ENCODE assay signal across 10 cellular contexts in the genomic region with DNA sequence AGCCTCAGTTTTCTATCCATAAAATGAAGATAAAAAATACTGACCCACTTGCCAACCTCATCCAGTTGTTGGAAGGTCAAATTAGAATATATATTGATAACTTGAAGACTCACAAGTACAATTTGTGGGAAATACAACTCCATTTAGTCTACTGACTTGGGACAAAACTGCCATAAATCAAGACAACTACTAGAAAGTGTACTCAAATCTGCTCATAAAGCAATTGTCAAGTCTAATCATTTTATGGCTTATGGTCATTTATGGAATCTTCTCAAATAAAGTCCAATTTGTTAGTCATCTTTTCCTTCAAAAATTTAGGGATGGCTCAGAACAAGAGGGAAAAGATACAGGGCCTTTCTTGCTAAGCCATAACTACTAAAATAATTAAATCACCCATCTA. TPM values are rescaled to one million over a fixed set of nuclear protein-coding genes. Genes with fewer than 3 reads are reported as not detected.
DNase-seq lines count a peak whose midpoint lies in the region; ATAC-seq and TF ChIP-seq lines count a peak whose summit lies in the region.
"Had no signal": no experiment of that assay in that cellular context is flagged by ENCODE, and none has a peak within 500 bp of the region (broad histone marks: within the 10 kb centered on the region; RNA-seq: fewer than 3 reads in every experiment).

No MANE protein-coding gene starts in this region.

- no peaks in the 10 kb centered on the region for H3K9me3 Mint-ChIP-seq in activated CD8-positive, alpha-beta memory T cell treated with anti-CD3 and anti-CD28 coated beads, Interleukin-2, amount 10 ng/mL, durations not matched to agents 7 days and 5 days (ENCODE audit: low read depth)
- no peaks in the 10 kb centered on the region for H3K9me3 Mint-ChIP-seq in activated naive CD8-positive, alpha-beta T cell (ENCODE audit: low read depth)

- H3K27me3 ChIP-seq in right lobe of liver (no peaks in the 10 kb centered on the region), suprapubic skin (no peaks in the 10 kb centered on the region)

- H3K27ac Mint-ChIP-seq in activated CD8-positive, alpha-beta memory T cell treated with anti-CD3 and anti-CD28 coated beads, Interleukin-2, amount 10 ng/mL, durations not matched to agents 7 days and 5 days = peak overlapping the region; percentile 87
- peak overlapping the region; percentile 96 for H3K27ac Mint-ChIP-seq in activated naive CD8-positive, alpha-beta T cell

- H3K4me1 ChIP-seq in right lobe of liver = peaks cover 0 to 52% (median 8%) of the 10 kb centered on the region in 4 donors
- peaks cover 74% of the 10 kb centered on the region for H3K4me1 ChIP-seq in suprapubic skin

- H3K27me3 Mint-ChIP-seq in activated CD8-positive, alpha-beta memory T cell treated with anti-CD3 and anti-CD28 coated beads, Interleukin-2, amount 10 ng/mL, durations not matched to agents 7 days and 5 days = no peaks in the 10 kb centered on the region
- no peaks in the 10 kb centered on the region for H3K27me3 Mint-ChIP-seq in activated naive CD8-positive, alpha-beta T cell

- no peak for DNase-seq in activated CD8-positive, alpha-beta memory T cell treated with anti-CD3 and anti-CD28 coated beads, Interleukin-2, amount 10 ng/mL, durations not matched to agents 7 days and 5 days
- no peak for DNase-seq in activated CD8-positive, alpha-beta memory T cell treated with anti-CD3 and anti-CD28 coated beads, Interleukin-2, amount 50 U/mL, for 4 hours
- DNase-seq in right lobe of liver = no peak
- no peak for DNase-seq in suprapubic skin (ENCODE audit: low spot score in 2 of 2)
- no peak for DNase-seq in occipital lobe (lab: John Stamatoyannopoulos, UW)
- DNase-seq in stimulated activated CD4-positive, alpha-beta T cell treated with anti-CD3 and anti-CD28 coated beads, Interleukin-4, amount 100 ng/mL, for 24 hours = no peak
- DNase-seq: C1 segment of cervical spinal cord; central memory CD4-positive, alpha-beta T cell had no signal

- H3K4me3 Mint-ChIP-seq in activated CD8-positive, alpha-beta memory T cell treated with anti-CD3 and anti-CD28 coated beads, Interleukin-2, amount 10 ng/mL, durations not matched to agents 7 days and 5 days = peak overlapping the region; percentile 94
- H3K4me3 Mint-ChIP-seq in activated naive CD8-positive, alpha-beta T cell = peak overlapping the region; percentile 93

- no peak for TF ChIP-seq CTCF in right lobe of liver (IDR thresholded peaks at IDR 0.05)
- no peak for TF ChIP-seq CTCF in suprapubic skin (IDR thresholded peaks at IDR 0.05)

- intact Hi-C loops in right lobe of liver (cut with DNase I) = no loop called here

- peaks cover 56% of the 10 kb centered on the region for H3K36me3 Mint-ChIP-seq in activated CD8-positive, alpha-beta memory T cell treated with anti-CD3 and anti-CD28 coated beads, Interleukin-2, amount 10 ng/mL, durations not matched to agents 7 days and 5 days
- peaks cover 26% of the 10 kb centered on the region for H3K36me3 Mint-ChIP-seq in activated naive CD8-positive, alpha-beta T cell

- H3K9me3 ChIP-seq in right lobe of liver = no peaks in the 10 kb centered on the region
- no peaks in the 10 kb centered on the region for H3K9me3 ChIP-seq in suprapubic skin

- peaks cover 0 to 17% (median 3%) of the 10 kb centered on the region in 4 donors for H3K36me3 ChIP-seq in right lobe of liver
- peaks cover 16% of the 10 kb centered on the region for H3K36me3 ChIP-seq in suprapubic skin

- CTCF ChIA-PET in activated CD8-positive, alpha-beta memory T cell treated with anti-CD3 and anti-CD28 coated beads, Interleukin-2, amount 10 ng/mL, durations not matched to agents 7 days and 5 days (lab: Charles Lee) = interaction anchor here (1.5 kb wide), 1 partner anchor 108 kb away, joined by 5 read pairs; no protein-coding TSS in a partner anchor

- H3K4me1 Mint-ChIP-seq in activated CD8-positive, alpha-beta memory T cell treated with anti-CD3 and anti-CD28 coated beads, Interleukin-2, amount 10 ng/mL, durations not matched to agents 7 days and 5 days = peaks cover 72% of the 10 kb centered on the region
- H3K4me1 Mint-ChIP-seq in activated naive CD8-positive, alpha-beta T cell (ENCODE audit: low read depth) = peaks cover 67% of the 10 kb centered on the region

- no peak for TF ChIP-seq EP300 in suprapubic skin (IDR thresholded peaks at IDR 0.05)

- H3K4me3 ChIP-seq in right lobe of liver = peak overlapping the region in 1 of 3 donors; percentile 0
- peak overlapping the region; percentile 83 for H3K4me3 ChIP-seq in suprapubic skin

- H3K27ac ChIP-seq in right lobe of liver (peak overlapping the region in 2 of 3 donors; percentile 16 to 35), suprapubic skin (peak overlapping the region; percentile 2)

- TF ChIP-seq POLR2A in right lobe of liver (IDR thresholded peaks at IDR 0.05) = no peak
- TF ChIP-seq POLR2A in suprapubic skin (IDR thresholded peaks at IDR 0.05) = no peak

- no peak for ATAC-seq in activated CD8-positive, alpha-beta memory T cell treated with anti-CD3 and anti-CD28 coated beads, Interleukin-2, amount 10 ng/mL, durations not matched to agents 7 days and 5 days
- ATAC-seq in right lobe of liver (no peak), GM21515 (IDR thresholded peaks at IDR 0.05; ENCODE audit: unreplicated experiment) (no peak)

RNA-seq across cellular contexts. Expression of gene BTG1, which starts 7.0 kb away (rescaled TPM):
- 100 to 1,000 TPM in 1 of 2 experiments, 10 to 100 TPM in 1; 91.7 to 132 TPM for total RNA-seq in activated CD8-positive, alpha-beta memory T cell treated with anti-CD3 and anti-CD28 coated beads, Interleukin-2, amount 10 ng/mL, durations not matched to agents 7 days and 5 days
- 100 to 1,000 TPM in 1 of 6 experiments, 10 to 100 TPM in 5; 23.4 to 129 (median 52.8) TPM for total RNA-seq in right lobe of liver
- 100 to 1,000 TPM; 103 to 178 (median 156) TPM for total RNA-seq in suprapubic skin
- total RNA-seq in occipital lobe = 22.8 TPM
